In genomic region chr1:227318003-227318851, GRCh38 we compare ENCODE assay signal across 8 cellular contexts. TPM values are rescaled to one million over a fixed set of nuclear protein-coding genes. Genes with fewer than 3 reads are reported as not detected.
DNase-seq lines count a peak whose midpoint lies in the region; ATAC-seq and TF ChIP-seq lines count a peak whose summit lies in the region.

A gene with protein sequence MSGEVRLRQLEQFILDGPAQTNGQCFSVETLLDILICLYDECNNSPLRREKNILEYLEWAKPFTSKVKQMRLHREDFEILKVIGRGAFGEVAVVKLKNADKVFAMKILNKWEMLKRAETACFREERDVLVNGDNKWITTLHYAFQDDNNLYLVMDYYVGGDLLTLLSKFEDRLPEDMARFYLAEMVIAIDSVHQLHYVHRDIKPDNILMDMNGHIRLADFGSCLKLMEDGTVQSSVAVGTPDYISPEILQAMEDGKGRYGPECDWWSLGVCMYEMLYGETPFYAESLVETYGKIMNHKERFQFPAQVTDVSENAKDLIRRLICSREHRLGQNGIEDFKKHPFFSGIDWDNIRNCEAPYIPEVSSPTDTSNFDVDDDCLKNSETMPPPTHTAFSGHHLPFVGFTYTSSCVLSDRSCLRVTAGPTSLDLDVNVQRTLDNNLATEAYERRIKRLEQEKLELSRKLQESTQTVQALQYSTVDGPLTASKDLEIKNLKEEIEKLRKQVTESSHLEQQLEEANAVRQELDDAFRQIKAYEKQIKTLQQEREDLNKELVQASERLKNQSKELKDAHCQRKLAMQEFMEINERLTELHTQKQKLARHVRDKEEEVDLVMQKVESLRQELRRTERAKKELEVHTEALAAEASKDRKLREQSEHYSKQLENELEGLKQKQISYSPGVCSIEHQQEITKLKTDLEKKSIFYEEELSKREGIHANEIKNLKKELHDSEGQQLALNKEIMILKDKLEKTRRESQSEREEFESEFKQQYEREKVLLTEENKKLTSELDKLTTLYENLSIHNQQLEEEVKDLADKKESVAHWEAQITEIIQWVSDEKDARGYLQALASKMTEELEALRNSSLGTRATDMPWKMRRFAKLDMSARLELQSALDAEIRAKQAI (N-terminal part only) (minus strand): TSS chr1:227318492. CDS start chr1:227317182, 1,310 bp downstream.

- POLR2A ChIA-PET in HEK293T (lab: Yijun Ruan, JAX) = interaction anchor here (0.5 to 2.2 kb wide), 19 partner anchors 8 to 378 kb away, joined by 3 to 12 read pairs (median 4); partner anchors contain the start of gene COQ8A

- H3K27ac ChIP-seq in endodermal cell (ENCODE audit: low read depth, low read length) (peak within 1 kb of the TSS; percentile 95), lung (ENCODE audit: low read depth in 1 of 2, low read length in 1 of 2) (peak within 1 kb of the TSS; percentile 97 to 99)

- CTCF ChIA-PET in HEK293T (lab: Yijun Ruan, JAX) = no interaction called here

- H3K27me3 Mint-ChIP-seq in endodermal cell (ENCODE audit: insufficient read depth) = peaks cover 2% of the 10 kb centered on the region

- no peaks in the 10 kb centered on the region for H3K36me3 Mint-ChIP-seq in endodermal cell (ENCODE audit: low read depth)

- H3K4me3 ChIP-seq in endodermal cell (ENCODE audit: low read length) = peak within 1 kb of the TSS; percentile 93
- peak within 1 kb of the TSS; percentile 72 for H3K4me3 ChIP-seq in lung

- peak within 1 kb of the TSS; percentile 98 for H3K27ac Mint-ChIP-seq in endodermal cell

- H3K27me3 ChIP-seq in endodermal cell (ENCODE audit: control insufficient read depth, insufficient read depth, low read length, poor library complexity, severe bottlenecking) (no peaks in the 10 kb centered on the region), lung (ENCODE audit: control insufficient read depth, insufficient read depth) (no peaks in the 10 kb centered on the region)

- DNase-seq in DMS 273 treated with DMSO at 0.1 percent for 48 hours (lab: John Stamatoyannopoulos, UW) (peak; percentile 73), HEK293T (ENCODE audit: extremely low spot score) (peak; percentile 89), NCI-H2196 treated with DMSO at 0.1 percent for 48 hours (lab: John Stamatoyannopoulos, UW; ENCODE audit: unreplicated experiment) (peak; percentile 66), endodermal cell (peak; percentile 91), lung (ENCODE audit: low spot score) (peak; percentile 86)
- DNase-seq in activated CD4-positive, alpha-beta T cell treated with anti-CD3 and anti-CD28 coated beads, Interleukin-2, amount 50 U/mL, for 48 hours = peak; percentile 46 to 54
- peak; percentile 12 to 13 for DNase-seq in stimulated activated CD8-positive, alpha-beta memory T cell treated with anti-CD3 and anti-CD28 coated beads, Interleukin-15, amount 100 ng/mL, for 48 hours (ENCODE audit: low read depth in 2 of 2)

- peak within 1 kb of the TSS; percentile 80 for H3K9ac ChIP-seq in endodermal cell (ENCODE audit: extremely low read depth, low read length, poor library complexity, severe bottlenecking)

- peaks cover 17% of the 10 kb centered on the region for H3K4me1 Mint-ChIP-seq in endodermal cell

- H3K4me1 ChIP-seq in endodermal cell (ENCODE audit: control insufficient read depth, insufficient read depth, low read length) (no peaks in the 10 kb centered on the region), lung (ENCODE audit: control insufficient read depth in 2 of 2, insufficient read depth in 2 of 2, low read length in 2 of 2) (peaks cover 0 to 4% of the 10 kb centered on the region in 2 donors)

- ATAC-seq in lung (ENCODE audit: insufficient read depth, low FRiP score) (peak; percentile 87), GM21367 (IDR thresholded peaks at IDR 0.05; ENCODE audit: unreplicated experiment) (no peak)

- no peaks in the 10 kb centered on the region for H3K9me3 Mint-ChIP-seq in endodermal cell

- WGBS in endodermal cell (ENCODE audit: insufficient coverage in 1 of 2, insufficient read length in 1 of 2), 2 experiments = 0% methylated on average over 2 to 96 of the region's 100 CpGs
- 0 to 1% methylated on average over 57 to 100 of the region's 100 CpGs for WGBS in lung, 2 donors

- H3K4me3 Mint-ChIP-seq in endodermal cell = peak within 1 kb of the TSS; percentile 77

- H3K36me3 ChIP-seq in endodermal cell (ENCODE audit: control insufficient read depth, insufficient read depth, low read length) = no peaks in the 10 kb centered on the region
- H3K36me3 ChIP-seq in lung (ENCODE audit: control insufficient read depth in 2 of 2, insufficient read depth in 2 of 2, low read length in 2 of 2) = no peaks in the 10 kb centered on the region

- no peaks in the 10 kb centered on the region for H3K9me3 ChIP-seq in endodermal cell (ENCODE audit: control insufficient read depth, low read length)
- no peaks in the 10 kb centered on the region for H3K9me3 ChIP-seq in lung (ENCODE audit: control insufficient read depth in 2 of 2, insufficient read depth in 1 of 2, low read length in 1 of 2)

- no peak for TF ChIP-seq CTCF in endodermal cell (conservative IDR thresholded peaks at IDR 0.05)
- TF ChIP-seq CTCF in lung (IDR thresholded peaks at IDR 0.05; ENCODE audit: control extremely low read depth, extremely low read depth) = no peak

TF ChIP-seq in HEK293T, 16 proteins besides CTCF, POLR2A, EP300 and RAD21:
- peak; percentile 65 for TF ChIP-seq ARNT (IDR thresholded peaks at IDR 0.05)
- TF ChIP-seq HDGF (IDR thresholded peaks at IDR 0.05; ENCODE audit: borderline replicate concordance) = no peak
- TF ChIP-seq TARDBP (IDR thresholded peaks at IDR 0.05) = no peak
- no peak for TF ChIP-seq ZNF384 (IDR thresholded peaks at IDR 0.05)
- TF ChIP-seq FOXM1 (IDR thresholded peaks at IDR 0.05; ENCODE audit: borderline replicate concordance) = peak; percentile 89
- TF ChIP-seq LEF1 (IDR thresholded peaks at IDR 0.05; ENCODE audit: borderline replicate concordance) = peak; percentile 87

RNA-seq across cellular contexts. Expression of the gene that starts here (rescaled TPM):
- total RNA-seq in endodermal cell = 10 to 100 TPM; 30.0 to 34.3 TPM
- 15.9 TPM for polyA plus RNA-seq in endodermal cell (2013, experiment 1 of 2)
- 18.5 TPM for polyA plus RNA-seq in endodermal cell (2013, experiment 2 of 2)
- 10 to 100 TPM; 32.7 to 97.4 TPM for total RNA-seq in lung
- polyA plus RNA-seq in lung = 1 to 10 TPM; 6.4 to 7.7 TPM

Comparison
In these comparisons a context has a peak if more than half of its experiments do, and no peak if none do; other contexts are left out.
1. DNase-seq: peak in every context shown above with its lines; median percentile 91 in endodermal cell; 89 in HEK293T; 86 in lung; 73 in DMS 273 treated with DMSO at 0.1 percent for 48 hours; 66 in NCI-H2196 treated with DMSO at 0.1 percent for 48 hours; 50 in activated CD4-positive, alpha-beta T cell treated with anti-CD3 and anti-CD28 coated beads, Interleukin-2, amount 50 U/mL, for 48 hours; 12 in stimulated activated CD8-positive, alpha-beta memory T cell treated with anti-CD3 and anti-CD28 coated beads, Interleukin-15, amount 100 ng/mL, for 48 hours.